2 cellular contexts compared by ENCODE assay signal in the genomic region with DNA sequence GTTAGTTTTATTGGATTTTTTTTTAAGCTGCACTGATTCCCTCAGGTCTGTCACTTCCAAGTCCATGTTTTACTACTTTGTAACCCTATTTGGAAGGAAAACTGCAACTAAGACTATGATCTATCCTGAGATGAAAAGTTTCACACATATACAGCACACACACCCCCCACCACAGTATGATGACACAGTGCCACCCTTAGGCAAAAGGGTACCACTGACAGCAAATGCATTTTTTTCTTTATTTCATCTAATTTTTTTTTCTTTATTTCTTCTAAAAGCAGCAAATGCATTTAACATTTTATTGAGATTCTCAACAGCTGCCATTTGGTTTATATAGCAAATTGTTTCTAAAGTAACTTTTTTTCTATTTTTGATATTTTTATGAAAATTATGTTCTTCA.
A peak's percentile ranks its signal among the peaks of the same experiment; 100 is the strongest.
TF ChIP-seq lines count a peak whose summit lies in the region.

No MANE protein-coding gene starts in this region.

TF ChIP-seq in HEK293, 187 proteins besides CTCF, POLR2A, EP300 and RAD21:
- no peak for TF ChIP-seq ZNF146 (tag by site-specific recombination; IDR thresholded peaks at IDR 0.05)
- TF ChIP-seq GLI4 (tag by site-specific recombination; IDR thresholded peaks at IDR 0.05), result no peak
- TF ChIP-seq ZXDB (tag by site-specific recombination; IDR thresholded peaks at IDR 0.05), result no peak
- TF ChIP-seq ZNF654 (tag by site-specific recombination; IDR thresholded peaks at IDR 0.05; ENCODE audit: low read depth), result peak; percentile 79
- TF ChIP-seq PBX3 (CRISPR knock-in tag; IDR thresholded peaks at IDR 0.05), result no peak
TF ChIP-seq in HEK293: peak in this region for 1.

TF ChIP-seq in endothelial cell of umbilical vein, 7 proteins besides CTCF, POLR2A, EP300 and RAD21:
- TF ChIP-seq MYC (IDR thresholded peaks at IDR 0.05; ENCODE audit: low read depth, low read length) (no peak), JUN (IDR thresholded peaks at IDR 0.05; ENCODE audit: borderline replicate concordance, insufficient read depth, insufficient read length, low read depth) (no peak), POLR2AphosphoS5 (IDR thresholded peaks at IDR 0.05; ENCODE audit: insufficient read depth, low read depth, low read length) (no peak), GATA2 (IDR thresholded peaks at IDR 0.05; ENCODE audit: insufficient read depth, insufficient read length, low read depth, low read length) (no peak), MAX (IDR thresholded peaks at IDR 0.05; ENCODE audit: insufficient read depth, insufficient read length) (no peak), EZH2 (IDR thresholded peaks at IDR 0.05; ENCODE audit: borderline replicate concordance, low read depth, low read length, severe bottlenecking) (no peak)
